In genomic region chr14:52602131-52602530, GRCh38 we compare ENCODE assay signal across 1 cellular context.
TF ChIP-seq lines count a peak whose summit lies in the region.

No MANE protein-coding gene starts in this region.

TF ChIP-seq in SK-N-SH, 30 proteins besides CTCF, POLR2A, EP300 and RAD21 (continued from another document):
- TF ChIP-seq, protein P1, sequence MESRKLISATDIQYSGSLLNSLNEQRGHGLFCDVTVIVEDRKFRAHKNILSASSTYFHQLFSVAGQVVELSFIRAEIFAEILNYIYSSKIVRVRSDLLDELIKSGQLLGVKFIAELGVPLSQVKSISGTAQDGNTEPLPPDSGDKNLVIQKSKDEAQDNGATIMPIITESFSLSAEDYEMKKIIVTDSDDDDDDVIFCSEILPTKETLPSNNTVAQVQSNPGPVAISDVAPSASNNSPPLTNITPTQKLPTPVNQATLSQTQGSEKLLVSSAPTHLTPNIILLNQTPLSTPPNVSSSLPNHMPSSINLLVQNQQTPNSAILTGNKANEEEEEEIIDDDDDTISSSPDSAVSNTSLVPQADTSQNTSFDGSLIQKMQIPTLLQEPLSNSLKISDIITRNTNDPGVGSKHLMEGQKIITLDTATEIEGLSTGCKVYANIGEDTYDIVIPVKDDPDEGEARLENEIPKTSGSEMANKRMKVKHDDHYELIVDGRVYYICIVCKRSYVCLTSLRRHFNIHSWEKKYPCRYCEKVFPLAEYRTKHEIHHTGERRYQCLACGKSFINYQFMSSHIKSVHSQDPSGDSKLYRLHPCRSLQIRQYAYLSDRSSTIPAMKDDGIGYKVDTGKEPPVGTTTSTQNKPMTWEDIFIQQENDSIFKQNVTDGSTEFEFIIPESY (IDR thresholded peaks at IDR 0.05; ENCODE audit: borderline replicate concordance, low read depth): no peak
